ENCODE assay signal across 9 cellular contexts in the genomic region with DNA sequence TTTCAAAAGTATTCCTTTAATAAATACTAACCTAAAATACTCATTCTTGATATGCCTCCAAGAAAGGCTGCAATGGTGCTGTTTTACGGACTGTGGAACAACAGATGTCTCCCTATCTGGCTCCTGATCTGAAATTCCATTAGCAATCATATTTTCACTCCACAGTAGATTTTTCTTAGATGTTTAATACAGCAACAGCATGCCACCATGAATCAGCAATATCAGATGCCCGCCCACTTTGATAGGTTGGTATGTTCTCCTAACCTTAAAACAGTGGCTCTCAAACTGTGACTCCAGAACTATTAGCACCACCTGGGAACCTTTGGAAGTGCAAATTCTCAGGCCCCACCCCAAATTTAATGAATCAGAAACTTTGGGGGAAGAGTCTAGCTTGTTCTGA.
DNase-seq lines count a peak whose midpoint lies in the region; ATAC-seq and TF ChIP-seq lines count a peak whose summit lies in the region.
"Had no signal": no experiment of that assay in that cellular context is flagged by ENCODE, and none has a peak within 500 bp of the region (broad histone marks: within the 10 kb centered on the region; RNA-seq: fewer than 3 reads in every experiment).

No MANE protein-coding gene starts in this region.

- no peaks in the 10 kb centered on the region for H3K9me3 ChIP-seq in stomach
- H3K9me3 ChIP-seq: neutrophil had no signal

- TF ChIP-seq EP300 in stomach (IDR thresholded peaks at IDR 0.05): no peak

- peak; percentile 47 for DNase-seq in AG04449 (ENCODE audit: low read depth, low spot score)
- peak; percentile 81 for DNase-seq in EL
- DNase-seq in SW480 (ENCODE audit: low spot score): peak; percentile 8
- peak; percentile 71 for DNase-seq in fibroblast of villous mesenchyme (ENCODE audit: low read depth)
- no peak for DNase-seq in stomach
- DNase-seq in NCI-H526 treated with DMSO at 0.1 percent for 48 hours (lab: John Stamatoyannopoulos, UW): no peak
- DNase-seq in SHP77 (lab: John Stamatoyannopoulos, UW): no peak

- H3K36me3 ChIP-seq in stomach: no peaks in the 10 kb centered on the region
- H3K36me3 ChIP-seq: neutrophil had no signal

- no peaks in the 10 kb centered on the region for H3K27me3 ChIP-seq in stomach
- H3K27me3 ChIP-seq: neutrophil had no signal

- ATAC-seq in GM19035 (IDR thresholded peaks at IDR 0.05; ENCODE audit: unreplicated experiment): no peak

- intact Hi-C loops in stomach (cut with DNase I; ENCODE audit: low total_unique reads): no loop called here

- CTCF ChIA-PET in AG04449 (lab: Yijun Ruan, JAX): interaction anchor here (1.5 kb wide), 1 partner anchor 14 kb away, joined by 6 read pairs; no protein-coding TSS in a partner anchor

- 28 to 62% (median 58%) methylated on average over 2 of the region's 2 CpGs for WGBS in stomach, 5 donors

- no peak for TF ChIP-seq POLR2A in stomach (IDR thresholded peaks at IDR 0.05)

- peak overlapping the region in 1 of 5 donors; percentile 33 for H3K27ac ChIP-seq in stomach
- H3K27ac ChIP-seq: neutrophil had no signal

- no peak overlapping the region for H3K4me3 ChIP-seq in AG04449 (ENCODE audit: low read depth, low read length)
- H3K4me3 ChIP-seq in fibroblast of villous mesenchyme (ENCODE audit: low read depth, low read length): no peak overlapping the region
- H3K4me3 ChIP-seq in stomach: no peak overlapping the region

- H3K4me1 ChIP-seq in stomach: peaks cover 5 to 35% (median 24%) of the 10 kb centered on the region in 4 donors

- POLR2A ChIA-PET in AG04449 (lab: Yijun Ruan, JAX): interaction anchor here (0.6 to 0.7 kb wide), 2 partner anchors 46 to 110 kb away, joined by 3 read pairs; a partner anchor contains a TSS

- TF ChIP-seq CTCF in AG04449 (IDR thresholded peaks at IDR 0.05; ENCODE audit: insufficient read depth, low read length, missing control alignments): no peak
- no peak for TF ChIP-seq CTCF in fibroblast of villous mesenchyme (IDR thresholded peaks at IDR 0.05; ENCODE audit: insufficient read depth, low read depth, low read length)
- no peak for TF ChIP-seq CTCF in stomach (IDR thresholded peaks at IDR 0.05)

Comparison
In these comparisons a context has a peak if more than half of its experiments do, and no peak if none do; other contexts are left out.
1. DNase-seq: peak in AG04449 (single experiment), EL (single experiment), SW480 (single experiment) and fibroblast of villous mesenchyme (single experiment); none in stomach (single experiment), NCI-H526 treated with DMSO at 0.1 percent for 48 hours (single experiment) and SHP77 (0 of 2).